Comparison of ENCODE assay signal across 9 cellular contexts in genomic region chr1:158203693-158204457, GRCh38. TPM values are rescaled to one million over a fixed set of nuclear protein-coding genes. Genes with fewer than 3 reads are reported as not detected.
DNase-seq lines count a peak whose midpoint lies in the region; ATAC-seq and TF ChIP-seq lines count a peak whose summit lies in the region.
"Had no signal": no experiment of that assay in that cellular context is flagged by ENCODE, and none has a peak within 500 bp of the region (broad histone marks: within the 10 kb centered on the region; RNA-seq: fewer than 3 reads in every experiment).

No MANE protein-coding gene starts in this region.

- H3K4me1 ChIP-seq in Panc1 (ENCODE audit: control insufficient read depth, insufficient read depth, low read length), result no peaks in the 10 kb centered on the region; the same call in 1 of the 2 replicates

- H3K27ac ChIP-seq in Panc1 (ENCODE audit: low read length), result no peak overlapping the region

- H3K36me3 Mint-ChIP-seq in mesothelial cell of epicardium, result no peaks in the 10 kb centered on the region
- H3K36me3 Mint-ChIP-seq in activated CD4-positive, alpha-beta memory T cell treated with anti-CD3 and anti-CD28 coated beads, Interleukin-2, amount 10 ng/mL, durations not matched to agents 7 days and 5 days (ENCODE audit: low read depth), result no peaks in the 10 kb centered on the region

- POLR2A ChIA-PET in Panc1 (lab: Charles Lee), result interaction anchor here (0.6 kb wide), 1 partner anchor 47 kb away, joined by 3 read pairs; no protein-coding TSS in a partner anchor
- POLR2A ChIA-PET in activated CD4-positive, alpha-beta memory T cell treated with anti-CD3 and anti-CD28 coated beads, Interleukin-2, amount 10 ng/mL, durations not matched to agents 7 days and 5 days (lab: Charles Lee), result interaction anchor here (0.7 to 1.6 kb wide), 3 partner anchors 10 to 126 kb away, joined by 3 read pairs; no protein-coding TSS in a partner anchor

- H3K4me3 ChIP-seq in Panc1 (ENCODE audit: low read depth in 2 of 2, low read length in 2 of 2), result no peak overlapping the region

- peak; percentile 95 for ATAC-seq in Panc1

- TF ChIP-seq CTCF in AG09319 (IDR thresholded peaks at IDR 0.05; ENCODE audit: low read depth, low read length), result peak; percentile 73
- peak; percentile 78 for TF ChIP-seq CTCF in Panc1 (IDR thresholded peaks at IDR 0.05)
- TF ChIP-seq CTCF in mesothelial cell of epicardium (IDR thresholded peaks at IDR 0.05; ENCODE audit: unreplicated experiment), result peak; percentile 92

- H3K36me3 ChIP-seq in Panc1 (ENCODE audit: control insufficient read depth, insufficient read depth, low read length), result no peaks in the 10 kb centered on the region; the same call in 1 of the 2 replicates

- peak overlapping the region; percentile 63 for H3K4me3 Mint-ChIP-seq in mesothelial cell of epicardium
- no peak overlapping the region for H3K4me3 Mint-ChIP-seq in activated CD4-positive, alpha-beta memory T cell treated with anti-CD3 and anti-CD28 coated beads, Interleukin-2, amount 10 ng/mL, durations not matched to agents 7 days and 5 days

- H3K27me3 Mint-ChIP-seq in mesothelial cell of epicardium (ENCODE audit: low read depth), result peaks cover 6% of the 10 kb centered on the region
- H3K27me3 Mint-ChIP-seq in activated CD4-positive, alpha-beta memory T cell treated with anti-CD3 and anti-CD28 coated beads, Interleukin-2, amount 10 ng/mL, durations not matched to agents 7 days and 5 days, result peaks cover 24% of the 10 kb centered on the region

- intact Hi-C loops in Panc1 (cut with micrococcal nuclease; ENCODE audit: unreplicated experiment), result loop anchor here (10.0 kb wide), 1 partner anchor 121 kb away; no protein-coding TSS in a partner anchor

- no peaks in the 10 kb centered on the region for H3K9me3 Mint-ChIP-seq in mesothelial cell of epicardium
- H3K9me3 Mint-ChIP-seq in activated CD4-positive, alpha-beta memory T cell treated with anti-CD3 and anti-CD28 coated beads, Interleukin-2, amount 10 ng/mL, durations not matched to agents 7 days and 5 days, result no peaks in the 10 kb centered on the region

- H3K27ac Mint-ChIP-seq in mesothelial cell of epicardium, result no peak overlapping the region
- H3K27ac Mint-ChIP-seq in activated CD4-positive, alpha-beta memory T cell treated with anti-CD3 and anti-CD28 coated beads, Interleukin-2, amount 10 ng/mL, durations not matched to agents 7 days and 5 days, result no peak overlapping the region

- no peaks in the 10 kb centered on the region for H3K9me3 ChIP-seq in Panc1 (ENCODE audit: control insufficient read depth, insufficient read depth, low read depth, low read length)

- DNase-seq in AG09319 (ENCODE audit: extremely low read depth, low read depth) (peak; percentile 29), GM04503 (ENCODE audit: low read depth) (peak; percentile 1), HT-29 (ENCODE audit: low spot score) (peak; percentile 70), Panc1 (ENCODE audit: low read depth, low spot score) (peak; percentile 33), dedifferentiated amniotic fluid mesenchymal stem cell (ENCODE audit: extremely low spot score) (peak; percentile 82), mesothelial cell of epicardium (ENCODE audit: low spot score in 2 of 2, unreplicated experiment in 2 of 2) (no peak)
- no peak for DNase-seq in activated effector memory CD4-positive, alpha-beta T cell treated with Interleukin-2 at 50 U/mL for 16 hours
- DNase-seq in activated CD4-positive, alpha-beta memory T cell treated with anti-CD3 and anti-CD28 coated beads, Interleukin-2, amount 10 ng/mL, durations not matched to agents 7 days and 5 days, result no peak

- CTCF ChIA-PET in Panc1 (lab: Charles Lee), result interaction anchor here (0.6 to 1.8 kb wide), 6 partner anchors 10 to 794 kb away, joined by 3 to 8 read pairs (median 4); no protein-coding TSS in a partner anchor
- CTCF ChIA-PET in activated CD4-positive, alpha-beta memory T cell treated with anti-CD3 and anti-CD28 coated beads, Interleukin-2, amount 10 ng/mL, durations not matched to agents 7 days and 5 days (lab: Charles Lee), result interaction anchor here (0.7 to 4.1 kb wide), 18 partner anchors 9 to 872 kb away, joined by 3 to 49 read pairs (median 4); partner anchors contain the start of genes CD1B and CD1D

- BruUV-seq in Panc1 (replicated peaks; lab: Mats Ljungman, UMichigan), result no TSS peak

- in situ Hi-C loops in Panc1 (cut with HindIII; ENCODE audit: low pct_unique_long_range_greater_than_20kb, low sequenced_read_pairs), result no loop called here

- no peaks in the 10 kb centered on the region; the same call in 1 of the 2 replicates for H3K27me3 ChIP-seq in Panc1 (ENCODE audit: control insufficient read depth, insufficient read depth, low read length)

- H3K4me1 Mint-ChIP-seq in mesothelial cell of epicardium, result peaks cover 4% of the 10 kb centered on the region
- H3K4me1 Mint-ChIP-seq in activated CD4-positive, alpha-beta memory T cell treated with anti-CD3 and anti-CD28 coated beads, Interleukin-2, amount 10 ng/mL, durations not matched to agents 7 days and 5 days, result peaks cover 2% of the 10 kb centered on the region

RNA-seq across cellular contexts. Expression of gene CD1D, which starts 23.2 kb away (rescaled TPM):
- not detected in 2 replicates for total RNA-seq in HT-29 (2014; rRNA removed; shearing (Covaris generic))
- total RNA-seq in Panc1 (2021; ENCODE audit: unreplicated experiment) (not detected), mesothelial cell of epicardium (2.2 to 2.8 TPM (median 2.8 TPM) in 3 replicates)
- polyA plus RNA-seq in Panc1 (2012; ENCODE audit: insufficient read length), result not detected
- not detected for total RNA-seq in activated CD4-positive, alpha-beta memory T cell treated with anti-CD3 and anti-CD28 coated beads, Interleukin-2, amount 10 ng/mL, durations not matched to agents 7 days and 5 days
- total RNA-seq: activated CD8-positive, alpha-beta memory T cell treated with anti-CD3 and anti-CD28 coated beads for 36 hours had no signal

RNA-seq across cellular contexts. Expression of gene CD1A, which starts 50.3 kb away (rescaled TPM):
- not detected in 2 replicates for total RNA-seq in HT-29 (2014; rRNA removed; shearing (Covaris generic))
- not detected for total RNA-seq in Panc1 (2021; ENCODE audit: unreplicated experiment)
- polyA plus RNA-seq in Panc1 (2012; ENCODE audit: insufficient read length), result not detected
- total RNA-seq in mesothelial cell of epicardium, result 0.09 TPM in 1 of 3 replicates, not detected in the others
- total RNA-seq in activated CD4-positive, alpha-beta memory T cell treated with anti-CD3 and anti-CD28 coated beads, Interleukin-2, amount 10 ng/mL, durations not matched to agents 7 days and 5 days, result not detected

Comparison
In these comparisons a context has a peak if more than half of its experiments do, and no peak if none do; other contexts are left out.
1. DNase-seq: peak in AG09319 (single experiment), GM04503 (single experiment), HT-29 (single experiment), Panc1 (single experiment) and dedifferentiated amniotic fluid mesenchymal stem cell (single experiment); none in mesothelial cell of epicardium (0 of 2), activated effector memory CD4-positive, alpha-beta T cell treated with Interleukin-2 at 50 U/mL for 16 hours (single experiment) and activated CD4-positive, alpha-beta memory T cell treated with anti-CD3 and anti-CD28 coated beads, Interleukin-2, amount 10 ng/mL, durations not matched to agents 7 days and 5 days (single experiment).
2. Peak in every context shown above with its lines, with median percentiles within 50 percentile points of each other: CTCF ChIP-seq.